ENCODE assay signal across 8 cellular contexts in genomic region chr17:78337244-78338109, GRCh38. TPM values are rescaled to one million over a fixed set of nuclear protein-coding genes. Genes with fewer than 3 reads are reported as not detected.
DNase-seq lines count a peak whose midpoint lies in the region; ATAC-seq and TF ChIP-seq lines count a peak whose summit lies in the region.

No MANE protein-coding gene starts in this region.

- H3K4me3 ChIP-seq in lower leg skin (ENCODE audit: low read depth, poor library complexity, severe bottlenecking): no peak overlapping the region

- TF ChIP-seq POLR2A in lower leg skin (IDR thresholded peaks at IDR 0.05): no peak

- ATAC-seq in GM21825 (IDR thresholded peaks at IDR 0.05; ENCODE audit: unreplicated experiment): peak; percentile 53

- 86 to 87% methylated on average over 19 of the region's 19 CpGs for WGBS in lower leg skin, 2 donors

- TF ChIP-seq CTCF in lower leg skin (IDR thresholded peaks at IDR 0.05): no peak

- peak; percentile 93 for DNase-seq in CD1c-positive myeloid dendritic cell (ENCODE audit: extremely low spot score)
- DNase-seq in NCI-H460 (ENCODE audit: extremely low read depth, low read depth): peak; percentile 98
- DNase-seq in globus pallidus (ENCODE audit: low spot score): peak; percentile 51
- no peak for DNase-seq in D341Med (ENCODE audit: low spot score)
- no peak for DNase-seq in iPS-NIHi11 (ENCODE audit: low spot score)
- DNase-seq in lower leg skin (ENCODE audit: low spot score in 2 of 2): no peak
- DNase-seq in hippocampal formation (lab: John Stamatoyannopoulos, UW): no peak

- intact Hi-C loops in lower leg skin (cut with DNase I; ENCODE audit: low total_unique reads): no loop called here

RNA-seq across cellular contexts. Expression of gene SOCS3, which starts 22.4 kb away (rescaled TPM):
- 404 and 479 TPM in 2 replicates for total RNA-seq in NCI-H460 (2014; rRNA removed; shearing (Covaris generic))
- 239 and 275 TPM in 2 replicates for polyA plus RNA-seq in NCI-H460 (2014; cell fraction: nucleus; rRNA removed)
- 10 to 100 TPM; 12.5 to 45.0 (median 13.0) TPM for total RNA-seq in lower leg skin

RNA-seq across cellular contexts. Expression of gene PGS1, which starts 41.0 kb away (rescaled TPM):
- total RNA-seq in NCI-H460 (2014; rRNA removed; shearing (Covaris generic)): 27.5 and 30.5 TPM in 2 replicates
- polyA plus RNA-seq in NCI-H460 (2014; cell fraction: nucleus; rRNA removed): 123 and 146 TPM in 2 replicates
- total RNA-seq in lower leg skin: 10 to 100 TPM; 30.4 to 40.3 (median 39.9) TPM

Comparison
In these comparisons a context has a peak if more than half of its experiments do, and no peak if none do; other contexts are left out.
1. DNase-seq: peak in CD1c-positive myeloid dendritic cell (single experiment), NCI-H460 (single experiment) and globus pallidus (single experiment); none in D341Med (single experiment), iPS-NIHi11 (single experiment), lower leg skin (0 of 2) and hippocampal formation (0 of 2).